8 cellular contexts compared by ENCODE assay signal in the genomic region with DNA sequence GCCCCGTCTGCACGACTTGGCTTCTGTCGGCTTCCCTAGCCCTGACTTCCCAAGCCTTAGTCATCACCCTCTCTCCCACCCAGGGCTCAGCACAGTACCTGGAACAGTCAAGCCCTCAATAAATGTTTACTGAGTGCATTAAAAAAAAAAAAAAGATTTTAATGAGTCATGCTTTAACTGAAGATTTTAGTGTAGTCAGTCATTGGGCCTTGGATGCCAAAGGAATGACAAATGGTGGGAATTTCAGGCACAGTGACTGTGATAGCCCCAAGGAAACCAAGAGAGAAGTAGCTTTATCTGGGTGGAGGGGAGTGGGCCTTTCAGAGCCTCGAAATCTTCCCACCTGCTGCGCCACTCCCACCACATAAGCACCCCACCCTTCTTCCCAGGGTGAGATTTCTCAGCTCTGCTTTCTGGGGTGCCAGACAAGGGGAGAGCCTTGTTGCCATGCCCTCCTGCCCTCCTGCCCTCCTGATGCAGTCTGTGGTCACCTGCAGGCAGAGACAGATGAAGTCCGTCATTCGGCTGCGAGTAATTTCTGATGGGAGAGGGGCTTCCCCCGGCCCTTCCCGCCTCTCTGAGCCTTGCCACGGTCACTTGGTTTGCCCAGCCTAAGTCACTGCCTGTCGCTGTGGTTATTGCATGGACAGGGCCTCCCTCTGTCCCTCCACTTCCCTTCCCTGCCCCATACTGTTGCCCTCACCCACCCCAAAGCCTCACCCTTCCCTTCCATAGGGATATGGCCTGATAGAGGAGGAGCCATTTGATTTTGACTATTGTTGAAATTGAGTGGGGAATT. TPM values are rescaled to one million over a fixed set of nuclear protein-coding genes. Genes with fewer than 3 reads are reported as not detected.
DNase-seq lines count a peak whose midpoint lies in the region; ATAC-seq and TF ChIP-seq lines count a peak whose summit lies in the region.

No MANE protein-coding gene starts in this region.

- H3K36me3 ChIP-seq in CD8-positive, alpha-beta T cell (ENCODE audit: insufficient read depth, low read length) = no peaks in the 10 kb centered on the region
- peaks cover 14% of the 10 kb centered on the region for H3K36me3 ChIP-seq in OCI-LY3 (replicated peaks; ENCODE audit: low read depth, low read length)
- peaks cover 13% of the 10 kb centered on the region for H3K36me3 ChIP-seq in fibroblast of lung (ENCODE audit: control insufficient read depth, insufficient read depth, low read length)
- no peaks in the 10 kb centered on the region for H3K36me3 ChIP-seq in ovary

- no peaks in the 10 kb centered on the region for H3K27me3 Mint-ChIP-seq in CD8-positive, alpha-beta T cell (ENCODE audit: low read depth)

- peak overlapping the region; percentile 61 for H3K4me2 ChIP-seq in OCI-LY3 (ENCODE audit: low read length)
- H3K4me2 ChIP-seq in fibroblast of lung (ENCODE audit: extremely low read depth, insufficient read depth, low read length) = peak overlapping the region; percentile 21

- DNase-seq in CD8-positive, alpha-beta T cell = no peak
- DNase-seq in fibroblast of lung (ENCODE audit: low read depth in 2 of 2) = peak; percentile 98 to 100
- DNase-seq in ovary = peak; percentile 63 to 79 (median 65)

- peaks cover 75% of the 10 kb centered on the region for H3K4me1 ChIP-seq in CD8-positive, alpha-beta T cell (ENCODE audit: insufficient read depth, low read length)
- H3K4me1 ChIP-seq in OCI-LY3 (ENCODE audit: low read length) (peaks cover 62% of the 10 kb centered on the region), fibroblast of lung (ENCODE audit: control insufficient read depth, extremely low read depth, insufficient read depth, low read length) (peaks cover 65% of the 10 kb centered on the region), ovary (ENCODE audit: insufficient read depth) (peaks cover 44% of the 10 kb centered on the region)

- H3K27ac Mint-ChIP-seq in CD8-positive, alpha-beta T cell = peak overlapping the region; percentile 45

- no peak overlapping the region for H3K4me3 ChIP-seq in CD8-positive, alpha-beta T cell (ENCODE audit: low read depth, low read length)
- H3K4me3 ChIP-seq in OCI-LY3 (ENCODE audit: low read length) (peak overlapping the region; percentile 27), fibroblast of lung (replicated peaks in 1 of 4; ENCODE audit: control extremely low read depth in 1 of 4, insufficient read depth in 1 of 4, low read depth in 3 of 4, low read length in 4 of 4) (no peak overlapping the region), ovary (no peak overlapping the region)

- WGBS in ovary, 3 donors = 64 to 67% (median 65%) methylated on average over 12 of the region's 12 CpGs

- TF ChIP-seq EP300 in ovary (IDR thresholded peaks at IDR 0.05) = no peak

- H4K20me1 ChIP-seq in OCI-LY3 (ENCODE audit: insufficient read depth, low read length) = peaks cover 29% of the 10 kb centered on the region
- no peaks in the 10 kb centered on the region for H4K20me1 ChIP-seq in fibroblast of lung (ENCODE audit: control insufficient read depth, extremely low read depth, insufficient read depth, low read length)

- no peaks in the 10 kb centered on the region for H3K9me3 ChIP-seq in CD8-positive, alpha-beta T cell (ENCODE audit: low read length)
- H3K9me3 ChIP-seq in OCI-LY3 (ENCODE audit: insufficient read depth, low read length) (peaks cover 10% of the 10 kb centered on the region), fibroblast of lung (ENCODE audit: control insufficient read depth, insufficient read depth, low read depth, low read length) (no peaks in the 10 kb centered on the region), ovary (no peaks in the 10 kb centered on the region)

- H3K4me3 Mint-ChIP-seq in CD8-positive, alpha-beta T cell = no peak overlapping the region

- no peaks in the 10 kb centered on the region for H3K27me3 ChIP-seq in CD8-positive, alpha-beta T cell (ENCODE audit: insufficient read depth, low read length)
- H3K27me3 ChIP-seq in OCI-LY3 (ENCODE audit: low read depth, low read length) (peaks cover 16% of the 10 kb centered on the region), fibroblast of lung (ENCODE audit: control insufficient read depth, insufficient read depth, low read length) (no peaks in the 10 kb centered on the region), ovary (no peaks in the 10 kb centered on the region)

- peaks cover 36% of the 10 kb centered on the region for H3K4me1 Mint-ChIP-seq in CD8-positive, alpha-beta T cell (ENCODE audit: low read depth)

- no peak overlapping the region for H3K27ac ChIP-seq in CD8-positive, alpha-beta T cell (ENCODE audit: low read depth, low read length)
- H3K27ac ChIP-seq in OCI-LY3 (ENCODE audit: low read length) (no peak overlapping the region), fibroblast of lung (ENCODE audit: insufficient read depth, low read length) (peak overlapping the region; percentile 95), ovary (peak overlapping the region; percentile 39 to 65)

- no peak for ATAC-seq in CD8-positive, alpha-beta T cell
- no peak for ATAC-seq in HG03442 (IDR thresholded peaks at IDR 0.05; ENCODE audit: unreplicated experiment)
- ATAC-seq in HG03460 (IDR thresholded peaks at IDR 0.05; ENCODE audit: unreplicated experiment) = no peak
- no peak for ATAC-seq in GM21360 (IDR thresholded peaks at IDR 0.05; ENCODE audit: unreplicated experiment)
- no peak for ATAC-seq in HG02973 (IDR thresholded peaks at IDR 0.05; ENCODE audit: unreplicated experiment)

- TF ChIP-seq POLR2A in ovary (IDR thresholded peaks at IDR 0.05) = no peak

- H3K36me3 Mint-ChIP-seq in CD8-positive, alpha-beta T cell = no peaks in the 10 kb centered on the region

- CTCF ChIA-PET in CD8-positive, alpha-beta T cell (lab: Charles Lee) = no interaction called here

- peaks cover 29% of the 10 kb centered on the region for H3K79me2 ChIP-seq in OCI-LY3 (ENCODE audit: low read length)
- peaks cover 89% of the 10 kb centered on the region for H3K79me2 ChIP-seq in fibroblast of lung (ENCODE audit: control insufficient read depth, insufficient read depth, low read length)

- no peak for TF ChIP-seq CTCF in CD8-positive, alpha-beta T cell (IDR thresholded peaks at IDR 0.05)
- no peak for TF ChIP-seq CTCF in OCI-LY3 (IDR thresholded peaks at IDR 0.05; ENCODE audit: low read depth, low read length)
- no peak for TF ChIP-seq CTCF in fibroblast of lung (conservative IDR thresholded peaks at IDR 0.05 in 1 of 2, IDR thresholded peaks at IDR 0.05 in 1 of 2; ENCODE audit: low read depth in 1 of 2, low read length in 2 of 2)
- TF ChIP-seq CTCF in ovary (IDR thresholded peaks at IDR 0.05) = no peak

- intact Hi-C loops in CD8-positive, alpha-beta T cell (cut with DNase I, micrococcal nuclease) = no loop called here
- intact Hi-C loops in ovary (cut with DNase I) = no loop called here

- H3K9ac ChIP-seq in OCI-LY3 (ENCODE audit: low read length) = peak overlapping the region; percentile 10; the same call in 1 of the 2 replicates
- peak overlapping the region; percentile 54 for H3K9ac ChIP-seq in fibroblast of lung (ENCODE audit: insufficient read depth, low read length)

- H3K9me3 Mint-ChIP-seq in CD8-positive, alpha-beta T cell = peaks cover 5% of the 10 kb centered on the region

- POLR2A ChIA-PET in CD8-positive, alpha-beta T cell (lab: Charles Lee) = interaction anchor here (1.0 to 1.1 kb wide), 3 partner anchors 27 to 41 kb away, joined by 3 to 4 read pairs (median 3); partner anchors contain the start of gene SMAD3

- no peak overlapping the region for H2AFZ ChIP-seq in OCI-LY3 (ENCODE audit: low read depth, low read length)
- no peak overlapping the region for H2AFZ ChIP-seq in fibroblast of lung (ENCODE audit: low read length)

RNA-seq across cellular contexts. Expression of gene SMAD3, which starts 41.8 kb away (rescaled TPM):
- 10 to 100 TPM; 25.4 to 29.0 TPM for total RNA-seq in CD8-positive, alpha-beta T cell
- 48.8 and 69.9 TPM in 2 replicates for total RNA-seq in fibroblast of lung
- 173 and 210 TPM in 2 replicates for polyA plus RNA-seq in fibroblast of lung
- polyA plus RNA-seq in fibroblast of lung (2012) = 201 and 211 TPM in 2 replicates
- 738 and 1,027 TPM in 2 replicates for polyA minus RNA-seq in fibroblast of lung (ENCODE audit: low replicate concordance)
- 10 to 100 TPM; 21.6 to 78.6 (median 46.0) TPM for total RNA-seq in ovary
- polyA plus RNA-seq in ovary = 10 to 100 TPM; 18.7 to 78.6 TPM

Comparison
In these comparisons a context has a peak if more than half of its experiments do, and no peak if none do; other contexts are left out.
1. DNase-seq: peak in fibroblast of lung (2 of 2) and ovary (5 of 5); none in CD8-positive, alpha-beta T cell (0 of 7).
2. H3K27ac ChIP-seq: peak in fibroblast of lung (single experiment) and ovary (2 of 2); none in CD8-positive, alpha-beta T cell (single experiment) and OCI-LY3 (single experiment).